In the genomic region with DNA sequence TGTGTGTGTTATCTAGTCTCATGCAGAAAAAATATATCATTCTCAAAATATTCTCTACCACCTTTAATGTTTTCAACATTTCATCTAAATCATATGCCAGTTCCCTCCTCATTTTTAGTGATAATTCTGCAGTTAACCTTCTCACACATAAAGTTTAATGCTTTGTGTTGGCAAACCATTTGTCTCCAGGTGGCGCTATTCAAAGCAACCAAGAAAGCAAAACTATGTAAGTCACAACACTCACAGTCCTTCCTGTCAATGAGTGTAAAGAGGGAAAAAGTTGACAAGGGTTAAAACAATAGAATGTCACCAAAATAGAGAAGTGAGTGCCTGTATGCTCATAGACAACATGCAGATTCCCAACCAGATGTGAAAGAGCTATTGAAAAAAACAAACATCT, we compare ENCODE assay signal across 13 cellular contexts.
DNase-seq lines count a peak whose midpoint lies in the region; ATAC-seq and TF ChIP-seq lines count a peak whose summit lies in the region.
"Had no signal": no experiment of that assay in that cellular context is flagged by ENCODE, and none has a peak within 500 bp of the region (broad histone marks: within the 10 kb centered on the region; RNA-seq: fewer than 3 reads in every experiment).

No MANE protein-coding gene starts in this region.

- H3K4me1 Mint-ChIP-seq in Caco-2 (ENCODE audit: low read depth, unreplicated experiment), result no peaks in the 10 kb centered on the region
- H3K4me1 Mint-ChIP-seq: activated B cell treated with CpG ODN at 0.5 μM for 24 hours; activated naive CD4-positive, alpha-beta T cell treated with anti-CD3 and anti-CD28 coated beads, Interleukin-2, amount 10 ng/mL, durations not matched to agents 7 days and 5 days had no signal

- no peak for ATAC-seq in GM21447 (IDR thresholded peaks at IDR 0.05; ENCODE audit: unreplicated experiment)
- no peak for ATAC-seq in HG03196 (IDR thresholded peaks at IDR 0.05; ENCODE audit: unreplicated experiment)
- no peak for ATAC-seq in gastrocnemius medialis

- no peaks in the 10 kb centered on the region for H3K27me3 Mint-ChIP-seq in Caco-2 (ENCODE audit: insufficient read depth, unreplicated experiment)
- H3K27me3 Mint-ChIP-seq: activated B cell treated with CpG ODN at 0.5 μM for 24 hours; activated naive CD4-positive, alpha-beta T cell treated with anti-CD3 and anti-CD28 coated beads, Interleukin-2, amount 10 ng/mL, durations not matched to agents 7 days and 5 days had no signal

- H3K9me2 ChIP-seq in PC-9 (ENCODE audit: insufficient read depth), result no peaks in the 10 kb centered on the region

- TF ChIP-seq CTCF in Caco-2 (IDR thresholded peaks at IDR 0.05; ENCODE audit: insufficient read depth in 1 of 2, low read depth in 1 of 2, low read length in 1 of 2, severe bottlenecking in 1 of 2, unreplicated experiment in 1 of 2) (peak; percentile 31 to 35), GM13977 (IDR thresholded peaks at IDR 0.05; ENCODE audit: extremely low read depth, insufficient read depth, missing control alignments) (peak; percentile 52), PC-9 (conservative IDR thresholded peaks at IDR 0.05) (peak; percentile 56), gastrocnemius medialis (IDR thresholded peaks at IDR 0.05 in 4 of 5, conservative IDR thresholded peaks at IDR 0.05 in 1 of 5) (no peak)

- POLR2A ChIA-PET in Caco-2 (lab: Charles Lee), result no interaction called here
- POLR2A ChIA-PET in PC-9 (lab: Charles Lee; ENCODE audit: unreplicated experiment), result no interaction called here

- no peaks in the 10 kb centered on the region for H3F3A ChIP-seq in PC-9 (ENCODE audit: insufficient read depth, low read depth)

- H3K36me3 ChIP-seq in Caco-2 (ENCODE audit: control insufficient read depth, insufficient read depth, low read length) (no peaks in the 10 kb centered on the region), PC-9 (ENCODE audit: low read depth) (no peaks in the 10 kb centered on the region), gastrocnemius medialis (no peaks in the 10 kb centered on the region)
- H3K36me3 ChIP-seq: neutrophil had no signal

- H3K36me3 Mint-ChIP-seq in Caco-2 (ENCODE audit: insufficient read depth, unreplicated experiment), result no peaks in the 10 kb centered on the region
- H3K36me3 Mint-ChIP-seq: activated naive CD4-positive, alpha-beta T cell treated with anti-CD3 and anti-CD28 coated beads, Interleukin-2, amount 10 ng/mL, durations not matched to agents 7 days and 5 days had no signal

- CTCF ChIA-PET in Caco-2 (lab: Charles Lee) (no interaction called here), PC-9 (lab: Charles Lee) (no interaction called here)

- TF ChIP-seq POLR2A in gastrocnemius medialis (IDR thresholded peaks at IDR 0.05), result no peak

- H3K4me3 Mint-ChIP-seq in Caco-2 (ENCODE audit: unreplicated experiment), result no peak overlapping the region
- H3K4me3 Mint-ChIP-seq: activated B cell treated with CpG ODN at 0.5 μM for 24 hours; activated naive CD4-positive, alpha-beta T cell treated with anti-CD3 and anti-CD28 coated beads, Interleukin-2, amount 10 ng/mL, durations not matched to agents 7 days and 5 days had no signal

- H2AFZ ChIP-seq in PC-9, result no peak overlapping the region

- H3K4me3 ChIP-seq in Caco-2 (ENCODE audit: low read depth, low read length) (no peak overlapping the region), PC-9 (no peak overlapping the region), gastrocnemius medialis (no peak overlapping the region)

- in situ Hi-C loops in GM13977 (cut with MboI; ENCODE audit: low pct_unique_long_range_greater_than_20kb, low sequenced_read_pairs, unreplicated experiment) (no loop called here), gastrocnemius medialis (cut with MboI; ENCODE audit: low sequenced_read_pairs in 4 of 4) (no loop called here)

- BruUV-seq in Caco-2 (replicated peaks; lab: Mats Ljungman, UMichigan) (no TSS peak), PC-9 (replicated peaks; lab: Mats Ljungman, UMichigan) (no TSS peak)

- DNase-seq in Caco-2 (peak in 1 of 2 experiments; percentile 22), GM13977 (ENCODE audit: low spot score) (no peak), PC-9 (no peak), iPS-NIHi11 (ENCODE audit: low spot score) (peak; percentile 8), hippocampal formation (lab: John Stamatoyannopoulos, UW) (no peak), gastrocnemius medialis (no peak)
- DNase-seq: activated B cell treated with CpG ODN at 0.5 μM for 24 hours; activated naive CD4-positive, alpha-beta T cell treated with anti-CD3 and anti-CD28 coated beads, Interleukin-2, amount 10 ng/mL, durations not matched to agents 7 days and 5 days; NCI-H510A; stimulated activated CD4-positive, alpha-beta T cell treated with anti-CD3 and anti-CD28 coated beads, Interleukin-2, amount 100 ng/mL, for 48 hours had no signal

- H4K20me1 ChIP-seq in PC-9 (ENCODE audit: insufficient read depth), result no peaks in the 10 kb centered on the region

- no peak overlapping the region for H3K27ac ChIP-seq in PC-9
- H3K27ac ChIP-seq in gastrocnemius medialis, result no peak overlapping the region
- H3K27ac ChIP-seq: neutrophil had no signal

- no peaks in the 10 kb centered on the region for H3K79me2 ChIP-seq in PC-9 (ENCODE audit: low read depth)

- intact Hi-C loops in Caco-2 (cut with micrococcal nuclease; ENCODE audit: unreplicated experiment), result no loop called here
- intact Hi-C loops in PC-9 (cut with micrococcal nuclease; ENCODE audit: unreplicated experiment), result no loop called here
- intact Hi-C loops in gastrocnemius medialis (cut with DNase I; ENCODE audit: low total_unique reads), result no loop called here

- no peaks in the 10 kb centered on the region for H3K9me3 ChIP-seq in Caco-2
- H3K9me3 ChIP-seq in PC-9 (ENCODE audit: insufficient read depth, low read depth), result no peaks in the 10 kb centered on the region
- no peaks in the 10 kb centered on the region for H3K9me3 ChIP-seq in gastrocnemius medialis
- H3K9me3 ChIP-seq: neutrophil had no signal

- H3K27me3 ChIP-seq in Caco-2 (replicated peaks; ENCODE audit: control insufficient read depth, insufficient read depth, low read length), result no peaks in the 10 kb centered on the region
- H3K27me3 ChIP-seq in PC-9 (ENCODE audit: insufficient read depth, low read depth), result no peaks in the 10 kb centered on the region
- H3K27me3 ChIP-seq in gastrocnemius medialis, result no peaks in the 10 kb centered on the region
- H3K27me3 ChIP-seq: neutrophil had no signal

- H3K4me1 ChIP-seq in Caco-2 (no peaks in the 10 kb centered on the region), PC-9 (replicated peaks; ENCODE audit: insufficient read depth) (no peaks in the 10 kb centered on the region), gastrocnemius medialis (no peaks in the 10 kb centered on the region)

- no peak overlapping the region for H3K27ac Mint-ChIP-seq in Caco-2 (ENCODE audit: unreplicated experiment)
- H3K27ac Mint-ChIP-seq: activated B cell treated with CpG ODN at 0.5 μM for 24 hours; activated naive CD4-positive, alpha-beta T cell treated with anti-CD3 and anti-CD28 coated beads, Interleukin-2, amount 10 ng/mL, durations not matched to agents 7 days and 5 days had no signal

- H3K4me2 ChIP-seq in PC-9, result no peak overlapping the region

- peaks cover 11% of the 10 kb centered on the region for H3K9me3 Mint-ChIP-seq in Caco-2 (ENCODE audit: unreplicated experiment)

Comparison
In these comparisons a context has a peak if more than half of its experiments do, and no peak if none do; other contexts are left out.
1. CTCF ChIP-seq: peak in Caco-2 (2 of 2), GM13977 (single experiment) and PC-9 (single experiment); none in gastrocnemius medialis (0 of 5).